In the genomic region with DNA sequence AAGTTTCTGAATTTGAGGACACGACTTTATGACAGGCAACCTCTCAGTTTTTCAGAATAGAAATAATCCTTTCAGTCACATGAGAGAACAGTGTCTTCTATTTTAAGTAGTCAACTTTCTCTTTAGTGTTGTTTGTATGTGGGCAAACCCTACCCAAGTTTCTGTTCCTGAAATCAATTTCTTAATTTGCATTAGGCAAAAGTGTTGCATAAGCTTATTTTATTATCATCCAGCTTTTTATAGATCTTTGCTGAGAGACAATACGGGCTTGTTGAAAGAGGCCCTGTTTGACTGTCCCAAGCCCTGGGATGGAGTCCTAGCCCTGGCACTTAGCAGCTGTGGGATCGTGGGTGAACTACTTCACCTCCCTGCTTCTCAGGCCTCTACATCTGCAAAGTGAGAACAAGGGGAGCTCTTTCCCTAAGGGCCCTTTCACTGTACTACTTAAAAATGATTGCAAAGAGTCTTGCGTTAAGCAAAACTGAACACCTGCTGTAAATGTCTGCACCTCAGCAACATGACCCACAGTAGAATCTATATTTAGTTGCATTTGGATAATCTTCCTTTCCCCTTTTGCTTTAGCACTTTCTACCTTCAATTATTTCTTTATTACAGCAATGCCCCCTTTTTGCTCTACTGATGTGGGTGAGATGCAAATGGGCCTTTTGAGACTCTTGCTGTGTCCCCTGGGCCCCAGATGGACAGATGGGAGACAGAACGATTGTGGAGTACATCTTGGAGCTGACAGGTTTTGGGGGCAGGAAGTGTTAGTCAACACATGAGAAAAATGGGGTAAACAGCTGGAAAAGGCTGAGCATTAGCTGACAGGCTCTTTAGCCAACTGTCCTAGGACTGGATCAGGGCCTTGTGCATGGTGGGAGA, we compare ENCODE assay signal across 11 cellular contexts. TPM values are rescaled to one million over a fixed set of nuclear protein-coding genes. Genes with fewer than 3 reads are reported as not detected.
DNase-seq lines count a peak whose midpoint lies in the region; ATAC-seq and TF ChIP-seq lines count a peak whose summit lies in the region.
"Had no signal": no experiment of that assay in that cellular context is flagged by ENCODE, and none has a peak within 500 bp of the region (broad histone marks: within the 10 kb centered on the region; RNA-seq: fewer than 3 reads in every experiment).

No MANE protein-coding gene starts in this region.

- TF ChIP-seq CTCF in GM23338 (conservative IDR thresholded peaks at IDR 0.05; ENCODE audit: low read depth in 2 of 2) (no peak), lower lobe of right lung (IDR thresholded peaks at IDR 0.05) (no peak), stomach (IDR thresholded peaks at IDR 0.05) (no peak), WTC11 (IDR thresholded peaks at IDR 0.05) (no peak)

- H3K4me3 Mint-ChIP-seq in GM23338: no peak overlapping the region
- no peak overlapping the region for H3K4me3 Mint-ChIP-seq in WTC11
- H3K4me3 Mint-ChIP-seq: mesothelial cell of epicardium had no signal

- H3F3A ChIP-seq in GM23338 (replicated peaks; ENCODE audit: low read depth): no peaks in the 10 kb centered on the region

- H3K27me3 Mint-ChIP-seq in GM23338 (ENCODE audit: insufficient read depth, low read depth, poor library complexity) (no peaks in the 10 kb centered on the region), WTC11 (ENCODE audit: low read depth) (no peaks in the 10 kb centered on the region)

- peaks cover 3% of the 10 kb centered on the region; the same call in 1 of the 2 replicates for H3K9me2 ChIP-seq in GM23338 (ENCODE audit: insufficient read depth)

- H3K4me3 ChIP-seq in GM23338 (no peak overlapping the region), lower lobe of right lung (no peak overlapping the region), stomach (no peak overlapping the region)
- H3K4me3 ChIP-seq: transverse colon had no signal

- no peak overlapping the region for H3K4me2 ChIP-seq in GM23338

- TF ChIP-seq POLR2A in stomach (IDR thresholded peaks at IDR 0.05) (no peak), erythroblast (IDR thresholded peaks at IDR 0.05; ENCODE audit: low read length) (no peak)

- no peak overlapping the region for H3K27ac Mint-ChIP-seq in GM23338
- H3K27ac Mint-ChIP-seq in WTC11: no peak overlapping the region
- H3K27ac Mint-ChIP-seq: mesothelial cell of epicardium had no signal

- H3K79me2 ChIP-seq in GM23338 (replicated peaks; ENCODE audit: insufficient read depth): no peaks in the 10 kb centered on the region

- intact Hi-C loops in lower lobe of right lung (cut with DNase I) (no loop called here), stomach (cut with DNase I; ENCODE audit: low total_unique reads) (no loop called here)

- 70 to 81% (median 76%) methylated on average over 5 of the region's 5 CpGs for WGBS in stomach, 5 donors

- no peaks in the 10 kb centered on the region for H3K36me3 ChIP-seq in GM23338 (ENCODE audit: insufficient read depth)
- no peaks in the 10 kb centered on the region for H3K36me3 ChIP-seq in lower lobe of right lung
- no peaks in the 10 kb centered on the region for H3K36me3 ChIP-seq in stomach
- H3K36me3 ChIP-seq: transverse colon had no signal

- H3K4me1 ChIP-seq in GM23338 (ENCODE audit: insufficient read depth) (no peaks in the 10 kb centered on the region), lower lobe of right lung (no peaks in the 10 kb centered on the region), stomach (no peaks in the 10 kb centered on the region)
- H3K4me1 ChIP-seq: transverse colon had no signal

- POLR2A ChIA-PET in WTC11 (lab: Charles Lee): interaction anchor here (0.7 kb wide), 1 partner anchor 1962 kb away, joined by 3 read pairs; no protein-coding TSS in a partner anchor

- ATAC-seq in GM18870 (IDR thresholded peaks at IDR 0.05; ENCODE audit: unreplicated experiment) (peak; percentile 92), GM23338 (no peak), HG03520 (IDR thresholded peaks at IDR 0.05; ENCODE audit: unreplicated experiment) (peak; percentile 83), lower lobe of right lung (peak; percentile 26 to 38), WTC11 (no peak)

- 0 out of 2 replicates have a peak overlapping the region, but pooled peaks have one; percentile 14 for H2AFZ ChIP-seq in GM23338

- H3K36me3 Mint-ChIP-seq in GM23338 (ENCODE audit: low read depth): no peaks in the 10 kb centered on the region
- H3K36me3 Mint-ChIP-seq in WTC11: no peaks in the 10 kb centered on the region
- H3K36me3 Mint-ChIP-seq: mesothelial cell of epicardium had no signal

- H4K20me1 ChIP-seq in GM23338 (replicated peaks; ENCODE audit: insufficient read depth): no peaks in the 10 kb centered on the region; the same call in 1 of the 2 replicates

- H3K27ac ChIP-seq in GM23338 (ENCODE audit: low read depth): no peak overlapping the region
- H3K27ac ChIP-seq in lower lobe of right lung: no peak overlapping the region
- H3K27ac ChIP-seq in stomach: no peak overlapping the region
- H3K27ac ChIP-seq: transverse colon had no signal

- H3K27me3 ChIP-seq in GM23338 (ENCODE audit: insufficient read depth): no peaks in the 10 kb centered on the region
- no peaks in the 10 kb centered on the region for H3K27me3 ChIP-seq in lower lobe of right lung (ENCODE audit: low read depth)
- H3K27me3 ChIP-seq in stomach: no peaks in the 10 kb centered on the region
- H3K27me3 ChIP-seq: transverse colon had no signal

- CTCF ChIA-PET in WTC11 (lab: Charles Lee): no interaction called here

- no peaks in the 10 kb centered on the region for H3K4me1 Mint-ChIP-seq in GM23338
- no peaks in the 10 kb centered on the region for H3K4me1 Mint-ChIP-seq in WTC11
- H3K4me1 Mint-ChIP-seq: mesothelial cell of epicardium had no signal

- DNase-seq in GM23338 (ENCODE audit: low spot score) (no peak), lower lobe of right lung (no peak), NCI-H2081 (lab: John Stamatoyannopoulos, UW) (no peak), stomach (no peak), WTC11 (ENCODE audit: low spot score) (no peak), erythroblast (lab: John Stamatoyannopoulos, UW) (no peak)
- DNase-seq: NCI-H146, transverse colon had no signal

- no peaks in the 10 kb centered on the region for H3K9me3 Mint-ChIP-seq in GM23338
- H3K9me3 Mint-ChIP-seq in WTC11: no peaks in the 10 kb centered on the region
- H3K9me3 Mint-ChIP-seq: mesothelial cell of epicardium had no signal

- H3K9me3 ChIP-seq in lower lobe of right lung (no peaks in the 10 kb centered on the region), stomach (no peaks in the 10 kb centered on the region)
- H3K9me3 ChIP-seq: transverse colon had no signal

- TF ChIP-seq EP300 in stomach (IDR thresholded peaks at IDR 0.05): no peak

TF ChIP-seq in GM23338, 12 proteins besides CTCF, POLR2A, EP300 and RAD21 (continues in another document):
- TF ChIP-seq CREB1 (CRISPR knock-in tag; IDR thresholded peaks at IDR 0.05; ENCODE audit: low read depth): no peak
- no peak for TF ChIP-seq EZH2 (IDR thresholded peaks at IDR 0.05; ENCODE audit: low read depth, unreplicated experiment)
- TF ChIP-seq POLR2AphosphoS5 (IDR thresholded peaks at IDR 0.05; ENCODE audit: low read depth): no peak
- no peak for TF ChIP-seq NANOG (IDR thresholded peaks at IDR 0.05; ENCODE audit: borderline replicate concordance)
- TF ChIP-seq JUNB (IDR thresholded peaks at IDR 0.05; ENCODE audit: unreplicated experiment): no peak
- no peak for TF ChIP-seq ZNF114 (CRISPR knock-in tag; IDR thresholded peaks at IDR 0.05)
- no peak for TF ChIP-seq ZNF331 (CRISPR knock-in tag; IDR thresholded peaks at IDR 0.05; ENCODE audit: low read depth)

TF ChIP-seq in WTC11, 78 proteins besides CTCF, POLR2A, EP300 and RAD21:
- TF ChIP-seq, protein P1, sequence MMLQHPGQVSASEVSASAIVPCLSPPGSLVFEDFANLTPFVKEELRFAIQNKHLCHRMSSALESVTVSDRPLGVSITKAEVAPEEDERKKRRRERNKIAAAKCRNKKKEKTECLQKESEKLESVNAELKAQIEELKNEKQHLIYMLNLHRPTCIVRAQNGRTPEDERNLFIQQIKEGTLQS (CRISPR knock-in tag; conservative IDR thresholded peaks at IDR 0.05): no peak

RNA-seq across cellular contexts. Expression of a gene that starts 41.0 kb away (rescaled TPM):
- total RNA-seq in GM23338 (2014; rRNA removed; shearing (Covaris generic)): 29.7 and 35.2 TPM in 2 replicates
- polyA plus RNA-seq in GM23338 (2016; fragmentation: Nextera tagmentation; extraction: Ambion mirVana) (42.1 and 45.8 TPM in 2 replicates), stomach (1 to 10 TPM; 5.9 to 7.2 (median 6.0) TPM)
- total RNA-seq in lower lobe of right lung (33.4 TPM), stomach (10 to 100 TPM in 4 of 5 donors, 1 to 10 TPM in 1; 5.4 to 34.4 (median 20.0) TPM), WTC11 (2021) (54.0 to 55.9 TPM (median 55.2 TPM) in 3 replicates)

Comparison
In these comparisons a context has a peak if more than half of its experiments do, and no peak if none do; other contexts are left out.
1. ATAC-seq: peak in GM18870 (single experiment), HG03520 (single experiment) and lower lobe of right lung (2 of 2); none in GM23338 (single experiment) and WTC11 (single experiment).